In the genomic region with DNA sequence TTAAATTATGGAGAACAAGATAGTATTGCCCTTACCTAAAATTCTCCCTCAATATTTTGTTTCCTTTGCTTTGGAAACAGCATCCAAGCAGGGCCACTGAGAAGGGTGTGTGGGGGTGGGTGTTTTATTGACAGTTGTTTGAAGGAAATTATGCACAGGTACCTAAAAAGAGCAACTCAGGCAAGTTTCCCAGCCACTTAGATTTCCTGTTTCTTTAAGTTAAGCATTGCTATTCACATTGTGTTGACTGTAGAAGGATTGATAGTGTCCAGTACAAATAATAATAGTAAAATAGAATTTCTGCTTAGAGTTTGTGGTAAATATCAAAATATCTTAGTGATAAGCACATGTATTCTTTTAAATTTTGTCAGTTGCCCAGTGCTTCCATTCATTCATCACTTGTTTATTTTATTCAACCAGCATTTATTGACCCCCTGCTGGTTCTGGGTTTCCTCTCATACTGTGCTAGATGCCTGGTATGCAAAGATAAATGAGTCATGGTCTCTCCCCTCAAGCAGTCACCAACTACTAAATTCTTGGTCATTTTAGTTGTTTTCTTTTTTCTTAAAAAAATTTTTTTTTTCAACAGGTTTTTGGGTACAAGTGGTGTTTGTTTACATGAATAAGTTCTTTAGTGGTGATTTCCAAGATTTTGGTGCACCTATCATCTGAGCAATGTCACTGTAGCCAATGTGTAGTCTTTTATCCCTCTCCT, we compare ENCODE assay signal across 11 cellular contexts. TPM values are rescaled to one million over a fixed set of nuclear protein-coding genes. Genes with fewer than 3 reads are reported as not detected.
DNase-seq lines count a peak whose midpoint lies in the region; ATAC-seq, FAIRE-seq and TF ChIP-seq lines count a peak whose summit lies in the region.
"Had no signal": no experiment of that assay in that cellular context is flagged by ENCODE, and none has a peak within 500 bp of the region (broad histone marks: within the 10 kb centered on the region; RNA-seq: fewer than 3 reads in every experiment).

No MANE protein-coding gene starts in this region.

- H3K9me3 ChIP-seq in AG04450 (ENCODE audit: control insufficient read depth, insufficient read depth, low read length) (no peaks in the 10 kb centered on the region), SK-N-MC (ENCODE audit: low read depth, low read length) (no peaks in the 10 kb centered on the region), small intestine (ENCODE audit: control insufficient read depth, low read depth) (no peaks in the 10 kb centered on the region)

- peaks cover 28% of the 10 kb centered on the region for H3K4me1 ChIP-seq in foreskin keratinocyte
- peaks cover 0 to 3% of the 10 kb centered on the region in 2 donors for H3K4me1 ChIP-seq in small intestine (ENCODE audit: control insufficient read depth in 2 of 2, insufficient read depth in 1 of 2, low read depth in 1 of 2, low read length in 1 of 2)

- H3K27ac ChIP-seq in AG04450 (ENCODE audit: low read depth, low read length) = no peak overlapping the region
- H3K27ac ChIP-seq in SK-N-MC = peak overlapping the region; percentile 89
- no peak overlapping the region for H3K27ac ChIP-seq in foreskin keratinocyte
- no peak overlapping the region for H3K27ac ChIP-seq in small intestine (ENCODE audit: low read depth in 1 of 2, low read length in 1 of 2)

- FAIRE-seq in small intestine (lab: Jason Lieb, UNC) = no peak
- FAIRE-seq: kidney had no signal

- H3K4me3 ChIP-seq in AG04450 (ENCODE audit: low read depth, low read length) (no peak overlapping the region), SK-N-MC (peak overlapping the region; percentile 65), small intestine (ENCODE audit: low read depth in 1 of 2, low read length in 2 of 2) (no peak overlapping the region)

- peak overlapping the region; percentile 8 for H3K9ac ChIP-seq in SK-N-MC (ENCODE audit: insufficient read length)

- CTCF ChIA-PET in AG04450 (lab: Charles Lee) = no interaction called here

- DNase-seq in AG04450 (ENCODE audit: low read depth, low spot score) (peak; percentile 16), SK-N-MC (ENCODE audit: low read depth, low spot score) (no peak), foreskin keratinocyte (no peak), small intestine (no peak), D341Med (ENCODE audit: low spot score) (no peak), NCI-H345 treated with DMSO at 0.1 percent for 48 hours (lab: John Stamatoyannopoulos, UW; ENCODE audit: unreplicated experiment) (no peak)
- DNase-seq: effector CD4-positive, alpha-beta T cell; kidney; NCI-H1417 treated with DMSO at 0.1 percent for 48 hours had no signal

- no peaks in the 10 kb centered on the region for H3K27me3 ChIP-seq in AG04450 (ENCODE audit: control insufficient read depth, insufficient read depth, low read length)
- H3K27me3 ChIP-seq in foreskin keratinocyte = no peaks in the 10 kb centered on the region
- no peaks in the 10 kb centered on the region for H3K27me3 ChIP-seq in small intestine (ENCODE audit: control insufficient read depth in 2 of 2, insufficient read depth in 2 of 2, low read length in 2 of 2)

- POLR2A ChIA-PET in AG04450 (lab: Yijun Ruan, JAX) = interaction anchor here (0.8 kb wide), 1 partner anchor 193 kb away, joined by 3 read pairs; no protein-coding TSS in a partner anchor

- ATAC-seq in HG02759 (IDR thresholded peaks at IDR 0.05; ENCODE audit: unreplicated experiment) (peak; percentile 49), foreskin keratinocyte (peak; percentile 47), HG03135 (IDR thresholded peaks at IDR 0.05; ENCODE audit: unreplicated experiment) (no peak)

- H3K36me3 ChIP-seq in SK-N-MC (ENCODE audit: insufficient read depth, low read length) (no peaks in the 10 kb centered on the region; the same call in 1 of the 2 replicates), small intestine (ENCODE audit: control insufficient read depth in 2 of 2, insufficient read depth in 2 of 2, low read length in 2 of 2) (no peaks in the 10 kb centered on the region)

- no peak for TF ChIP-seq CTCF in AG04450 (IDR thresholded peaks at IDR 0.05; ENCODE audit: low read depth, low read length)
- TF ChIP-seq CTCF in foreskin keratinocyte (conservative IDR thresholded peaks at IDR 0.05) = no peak

RNA-seq across cellular contexts. Expression of gene GALNT7, which starts 50.0 kb away (rescaled TPM):
- polyA plus RNA-seq in AG04450 (2011; rRNA removed) (30.9 and 47.6 TPM in 2 replicates), foreskin keratinocyte (4.7 and 6.4 TPM in 2 replicates), small intestine (10 to 100 TPM in 2 of 3 donors, 1 to 10 TPM in 1; 10.0 to 22.3 (median 16.8) TPM)
- 29.1 and 38.3 TPM in 2 replicates for polyA minus RNA-seq in AG04450 (2011; rRNA and poly(A)+ RNA removed)
- 19.9 and 21.0 TPM in 2 replicates for total RNA-seq in foreskin keratinocyte
